ENCODE assay signal across 9 cellular contexts in the genomic region with DNA sequence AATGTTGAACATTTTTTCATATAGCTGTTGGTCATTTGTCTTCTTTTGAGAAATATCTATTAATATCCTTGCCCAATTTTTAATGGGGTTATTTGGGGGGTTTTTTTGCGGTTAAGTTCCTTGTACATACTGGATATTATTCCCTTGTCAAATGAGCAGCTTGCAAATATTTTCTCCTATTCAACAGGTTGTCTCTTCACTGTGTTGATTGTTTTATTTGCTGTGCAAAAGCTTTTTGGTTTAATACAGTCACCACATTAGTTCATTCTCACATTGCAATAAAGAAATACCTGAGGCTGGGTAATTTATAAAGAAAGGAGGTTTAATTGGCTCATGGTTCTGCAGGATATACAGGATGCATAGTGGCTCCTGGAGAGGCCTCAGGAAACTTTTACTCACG.
"Had no signal": no experiment of that assay in that cellular context is flagged by ENCODE, and none has a peak within 500 bp of the region (broad histone marks: within the 10 kb centered on the region; RNA-seq: fewer than 3 reads in every experiment).

No MANE protein-coding gene starts in this region.

- H2AFZ ChIP-seq: GM23248 had no signal

- ATAC-seq: HCT116, HepG2 had no signal

- H3K4me3 Mint-ChIP-seq: IgD-negative memory B cell had no signal

- H3K4me1 ChIP-seq: HAP-1 had no signal

- DNase-seq: GM23248, H7, KBM-7 had no signal

- H3K4me2 ChIP-seq: KMS-11 had no signal

- H3K4me3 ChIP-seq: GM23248, HAP-1 had no signal

- H3K27me3 Mint-ChIP-seq: IgD-negative memory B cell had no signal

- H3K36me3 ChIP-seq: HAP-1 had no signal

- H3K9me3 ChIP-seq: HAP-1 had no signal

- H3K27ac Mint-ChIP-seq: IgD-negative memory B cell had no signal

- H3K9ac ChIP-seq: GM23248, KMS-11 had no signal

- H3K36me3 Mint-ChIP-seq: IgD-negative memory B cell had no signal

- H3K27ac ChIP-seq: GM23248, HL-60, KMS-11 had no signal
